ENCODE assay signal across 7 cellular contexts in genomic region chr4:10456270-10457254, GRCh38. TPM values are rescaled to one million over a fixed set of nuclear protein-coding genes. Genes with fewer than 3 reads are reported as not detected.
DNase-seq lines count a peak whose midpoint lies in the region; ATAC-seq and TF ChIP-seq lines count a peak whose summit lies in the region.

No MANE protein-coding gene starts in this region.

- ATAC-seq in GM18519 (IDR thresholded peaks at IDR 0.05; ENCODE audit: low FRiP score, unreplicated experiment): peak; percentile 33
- ATAC-seq in HG02642 (IDR thresholded peaks at IDR 0.05; ENCODE audit: poor library complexity, unreplicated experiment): peak; percentile 65
- peak; percentile 65 to 66 for ATAC-seq in activated T-cell treated with anti-CD3 and anti-CD28 coated beads, Interleukin-2, amount 50 U/mL, for 72 hours (replicated peaks in 1 of 2)
- ATAC-seq in upper lobe of left lung (ENCODE audit: low FRiP score in 2 of 2): peak in 1 of 2 donors; percentile 59

- no peaks in the 10 kb centered on the region for H3K9me3 ChIP-seq in fibroblast of lung (ENCODE audit: control insufficient read depth, insufficient read depth, low read depth, low read length)
- no peaks in the 10 kb centered on the region for H3K9me3 ChIP-seq in neuron (ENCODE audit: low read length)
- peaks cover 0 to 2% (median 0%) of the 10 kb centered on the region in 4 donors for H3K9me3 ChIP-seq in upper lobe of left lung

- peak overlapping the region; percentile 55 for H2AFZ ChIP-seq in fibroblast of lung (ENCODE audit: low read length)
- peak overlapping the region; percentile 73 for H2AFZ ChIP-seq in neuron (ENCODE audit: low read depth, low read length)

- H3K4me3 ChIP-seq in fibroblast of lung (replicated peaks in 1 of 4; ENCODE audit: control extremely low read depth in 1 of 4, insufficient read depth in 1 of 4, low read depth in 3 of 4, low read length in 4 of 4) (peak overlapping the region; percentile 33 to 66 (median 48)), neuron (ENCODE audit: low read length) (peak overlapping the region; percentile 59), upper lobe of left lung (peak overlapping the region; percentile 29 to 86 (median 66))

- peaks cover 0 to 4% of the 10 kb centered on the region in 2 donors for H3K9me3 Mint-ChIP-seq in activated T-cell treated with anti-CD3 and anti-CD28 coated beads, Interleukin-2, amount 50 U/mL, for 72 hours

- 22 to 36% methylated on average over 25 to 45 of the region's 106 CpGs for WGBS in upper lobe of left lung, 2 donors

- no peak for TF ChIP-seq EP300 in upper lobe of left lung (IDR thresholded peaks at IDR 0.05)

- H3K4me3 Mint-ChIP-seq in activated T-cell treated with anti-CD3 and anti-CD28 coated beads, Interleukin-2, amount 50 U/mL, for 72 hours: peak overlapping the region; percentile 92 to 94

- H3K4me1 Mint-ChIP-seq in activated T-cell treated with anti-CD3 and anti-CD28 coated beads, Interleukin-2, amount 50 U/mL, for 72 hours (ENCODE audit: low read depth): peaks cover 44% of the 10 kb centered on the region

- peak overlapping the region; percentile 86 for H3K27ac Mint-ChIP-seq in activated T-cell treated with anti-CD3 and anti-CD28 coated beads, Interleukin-2, amount 50 U/mL, for 72 hours

- no peak for TF ChIP-seq CTCF in fibroblast of lung (conservative IDR thresholded peaks at IDR 0.05 in 1 of 2, IDR thresholded peaks at IDR 0.05 in 1 of 2; ENCODE audit: low read depth in 1 of 2, low read length in 2 of 2)
- no peak for TF ChIP-seq CTCF in upper lobe of left lung (IDR thresholded peaks at IDR 0.05)

- peak overlapping the region; percentile 1 for H3K27ac ChIP-seq in fibroblast of lung (ENCODE audit: insufficient read depth, low read length)
- peak overlapping the region; percentile 20 to 88 (median 44) for H3K27ac ChIP-seq in upper lobe of left lung

- H3K4me1 ChIP-seq in fibroblast of lung (ENCODE audit: control insufficient read depth, extremely low read depth, insufficient read depth, low read length) (no peaks in the 10 kb centered on the region), neuron (ENCODE audit: insufficient read depth, low read length) (peaks cover 2% of the 10 kb centered on the region), upper lobe of left lung (peaks cover 4 to 25% (median 8%) of the 10 kb centered on the region in 4 donors)

- DNase-seq in NCI-H510A treated with DMSO at 0.1 percent for 48 hours (lab: John Stamatoyannopoulos, UW): peak; percentile 9
- peak; percentile 71 to 78 for DNase-seq in activated T-cell treated with anti-CD3 and anti-CD28 coated beads, Interleukin-2, amount 50 U/mL, for 72 hours
- peak; percentile 65 to 70 for DNase-seq in fibroblast of lung (ENCODE audit: low read depth in 2 of 2)
- peak in 1 of 2 donors; percentile 33 for DNase-seq in upper lobe of left lung

- H3K36me3 ChIP-seq in fibroblast of lung (ENCODE audit: control insufficient read depth, insufficient read depth, low read length) (peaks cover 12% of the 10 kb centered on the region), neuron (ENCODE audit: insufficient read depth, low read length) (peaks cover 26% of the 10 kb centered on the region), upper lobe of left lung (peaks cover 0 to 24% (median 4%) of the 10 kb centered on the region in 4 donors)

- no peak for TF ChIP-seq POLR2A in upper lobe of left lung (IDR thresholded peaks at IDR 0.05)

- peak overlapping the region; percentile 63 for H3K9ac ChIP-seq in fibroblast of lung (ENCODE audit: insufficient read depth, low read length)

- H3K4me2 ChIP-seq in fibroblast of lung (ENCODE audit: extremely low read depth, insufficient read depth, low read length): peak overlapping the region; percentile 33

- no peaks in the 10 kb centered on the region for H4K20me1 ChIP-seq in fibroblast of lung (ENCODE audit: control insufficient read depth, extremely low read depth, insufficient read depth, low read length)

- peaks cover 24 to 32% of the 10 kb centered on the region in 2 donors for H3K36me3 Mint-ChIP-seq in activated T-cell treated with anti-CD3 and anti-CD28 coated beads, Interleukin-2, amount 50 U/mL, for 72 hours (ENCODE audit: insufficient read depth in 2 of 2)

- H3K27me3 Mint-ChIP-seq in activated T-cell treated with anti-CD3 and anti-CD28 coated beads, Interleukin-2, amount 50 U/mL, for 72 hours (ENCODE audit: low read depth): peaks cover 15% of the 10 kb centered on the region

- H3K27me3 ChIP-seq in fibroblast of lung (ENCODE audit: control insufficient read depth, insufficient read depth, low read length): no peaks in the 10 kb centered on the region
- H3K27me3 ChIP-seq in neuron (ENCODE audit: insufficient read depth, low read length): peaks cover 14% of the 10 kb centered on the region
- H3K27me3 ChIP-seq in upper lobe of left lung: peaks cover 0 to 4% (median 0%) of the 10 kb centered on the region in 4 donors

- H3K79me2 ChIP-seq in fibroblast of lung (ENCODE audit: control insufficient read depth, insufficient read depth, low read length): peaks cover 13% of the 10 kb centered on the region

RNA-seq across cellular contexts. Expression of gene ZNF518B, which starts 0.7 kb away (rescaled TPM):
- total RNA-seq in activated T-cell treated with anti-CD3 and anti-CD28 coated beads, Interleukin-2, amount 50 U/mL, for 72 hours: 10 to 100 TPM; 27.5 to 28.9 TPM
- total RNA-seq in fibroblast of lung (20.0 and 28.5 TPM in 2 replicates), upper lobe of left lung (10 to 100 TPM in 5 of 6 donors, 1 to 10 TPM in 1; 7.8 to 22.6 (median 11.7) TPM)
- polyA plus RNA-seq in fibroblast of lung: 12.4 and 13.8 TPM in 2 replicates
- polyA plus RNA-seq in fibroblast of lung (2012): 7.0 and 8.8 TPM in 2 replicates
- polyA minus RNA-seq in fibroblast of lung (ENCODE audit: low replicate concordance): 5.6 and 5.7 TPM in 2 replicates
